23 cellular contexts compared by ENCODE assay signal in genomic region chr10:22697101-22697500, GRCh38. TPM values are rescaled to one million over a fixed set of nuclear protein-coding genes. Genes with fewer than 3 reads are reported as not detected.
DNase-seq lines count a peak whose midpoint lies in the region; ATAC-seq and TF ChIP-seq lines count a peak whose summit lies in the region.
"Had no signal": no experiment of that assay in that cellular context is flagged by ENCODE, and none has a peak within 500 bp of the region (broad histone marks: within the 10 kb centered on the region; RNA-seq: fewer than 3 reads in every experiment).

No MANE protein-coding gene starts in this region.

- CTCF ChIA-PET in activated CD8-positive, alpha-beta T cell treated with anti-CD3 and anti-CD28 coated beads for 36 hours (lab: Charles Lee) = interaction anchor here (0.8 to 1.8 kb wide), 5 partner anchors 16 to 123 kb away, joined by 3 to 6 read pairs (median 4); no protein-coding TSS in a partner anchor
- CTCF ChIA-PET in activated CD8-positive, alpha-beta T cell treated with anti-CD3 and anti-CD28 coated beads, Interleukin-2, amount 10 ng/mL, durations not matched to agents 7 days and 5 days (lab: Charles Lee) = interaction anchor here (1.5 to 1.8 kb wide), 2 partner anchors 42 to 123 kb away, joined by 5 to 6 read pairs; no protein-coding TSS in a partner anchor
- CTCF ChIA-PET in CD4-positive, alpha-beta memory T cell (lab: Charles Lee; ENCODE audit: partially characterized antibody) = interaction anchor here (1.0 to 1.8 kb wide), 5 partner anchors 9 to 15 kb away, joined by 4 to 7 read pairs (median 5); no protein-coding TSS in a partner anchor
- CTCF ChIA-PET in naive thymus-derived CD4-positive, alpha-beta T cell (lab: Charles Lee) = interaction anchor here (1.4 kb wide), 1 partner anchor 42 kb away, joined by 3 read pairs; no protein-coding TSS in a partner anchor

- H3K36me3 ChIP-seq in CD4-positive, alpha-beta memory T cell (ENCODE audit: insufficient read depth, low read length) = no peaks in the 10 kb centered on the region
- H3K36me3 ChIP-seq in naive thymus-derived CD4-positive, alpha-beta T cell (ENCODE audit: control insufficient read depth in 2 of 3, insufficient read depth in 3 of 3, low read length in 3 of 3) = no peaks in the 10 kb centered on the region
- H3K36me3 ChIP-seq in endodermal cell (ENCODE audit: control insufficient read depth, insufficient read depth, low read length) = no peaks in the 10 kb centered on the region
- H3K36me3 ChIP-seq: brain microvascular endothelial cell, lower lobe of right lung, neutrophil, tibial artery had no signal

- H3K27ac Mint-ChIP-seq in activated CD8-positive, alpha-beta T cell treated with anti-CD3 and anti-CD28 coated beads for 36 hours = peak overlapping the region; percentile 63
- no peak overlapping the region for H3K27ac Mint-ChIP-seq in activated CD8-positive, alpha-beta T cell treated with anti-CD3 and anti-CD28 coated beads, Interleukin-2, amount 10 ng/mL, durations not matched to agents 7 days and 5 days
- H3K27ac Mint-ChIP-seq in CD4-positive, alpha-beta memory T cell = peak overlapping the region; percentile 63 to 82 (median 77)
- peak overlapping the region; percentile 74 for H3K27ac Mint-ChIP-seq in activated T-helper 17 cell treated with anti-CD3 and anti-CD28 coated beads, Interleukin-2, amount 50 U/mL, for 72 hours
- H3K27ac Mint-ChIP-seq in naive thymus-derived CD4-positive, alpha-beta T cell = peak overlapping the region in 7 of 9 donors; percentile 34 to 84 (median 73)
- H3K27ac Mint-ChIP-seq in endodermal cell (no peak overlapping the region), HFFc6 (no peak overlapping the region)
- H3K27ac Mint-ChIP-seq: progenitor cell of endocrine pancreas had no signal

- no peak for TF ChIP-seq CTCF in activated CD8-positive, alpha-beta T cell treated with anti-CD3 and anti-CD28 coated beads for 36 hours (IDR thresholded peaks at IDR 0.05)
- TF ChIP-seq CTCF in endodermal cell (conservative IDR thresholded peaks at IDR 0.05) (no peak), HFFc6 (IDR thresholded peaks at IDR 0.05) (no peak)

- peaks cover 23% of the 10 kb centered on the region for H3K36me3 Mint-ChIP-seq in activated CD8-positive, alpha-beta T cell treated with anti-CD3 and anti-CD28 coated beads for 36 hours (ENCODE audit: low read depth)
- peaks cover 45% of the 10 kb centered on the region for H3K36me3 Mint-ChIP-seq in activated CD8-positive, alpha-beta T cell treated with anti-CD3 and anti-CD28 coated beads, Interleukin-2, amount 10 ng/mL, durations not matched to agents 7 days and 5 days (ENCODE audit: low read depth)
- H3K36me3 Mint-ChIP-seq in CD4-positive, alpha-beta memory T cell = peaks cover 10 to 12% of the 10 kb centered on the region in 2 donors
- peaks cover 4% of the 10 kb centered on the region for H3K36me3 Mint-ChIP-seq in activated T-helper 17 cell treated with anti-CD3 and anti-CD28 coated beads, Interleukin-2, amount 50 U/mL, for 72 hours (ENCODE audit: low read depth)
- H3K36me3 Mint-ChIP-seq in naive thymus-derived CD4-positive, alpha-beta T cell = peaks cover 0 to 17% (median 11%) of the 10 kb centered on the region in 5 donors
- H3K36me3 Mint-ChIP-seq in endodermal cell (ENCODE audit: low read depth) (peaks cover 6% of the 10 kb centered on the region), HFFc6 (ENCODE audit: low read depth) (peaks cover 2% of the 10 kb centered on the region; the same call in 1 of the 2 replicates)

- H3K9ac ChIP-seq in endodermal cell (ENCODE audit: extremely low read depth, low read length, poor library complexity, severe bottlenecking) = no peak overlapping the region

- no peak overlapping the region for H3K4me3 ChIP-seq in CD4-positive, alpha-beta memory T cell (ENCODE audit: low read length in 2 of 2)
- no peak overlapping the region for H3K4me3 ChIP-seq in naive thymus-derived CD4-positive, alpha-beta T cell (ENCODE audit: low read length)
- no peak overlapping the region for H3K4me3 ChIP-seq in endodermal cell (ENCODE audit: low read length)
- H3K4me3 ChIP-seq: A549, lower lobe of right lung, tibial artery had no signal

- H3K9me3 Mint-ChIP-seq in activated CD8-positive, alpha-beta T cell treated with anti-CD3 and anti-CD28 coated beads for 36 hours = peaks cover 5% of the 10 kb centered on the region
- H3K9me3 Mint-ChIP-seq in activated CD8-positive, alpha-beta T cell treated with anti-CD3 and anti-CD28 coated beads, Interleukin-2, amount 10 ng/mL, durations not matched to agents 7 days and 5 days (ENCODE audit: insufficient read depth) = no peaks in the 10 kb centered on the region
- H3K9me3 Mint-ChIP-seq in CD4-positive, alpha-beta memory T cell = no peaks in the 10 kb centered on the region
- no peaks in the 10 kb centered on the region for H3K9me3 Mint-ChIP-seq in activated T-helper 17 cell treated with anti-CD3 and anti-CD28 coated beads, Interleukin-2, amount 50 U/mL, for 72 hours
- peaks cover 0 to 2% (median 0%) of the 10 kb centered on the region in 11 donors for H3K9me3 Mint-ChIP-seq in naive thymus-derived CD4-positive, alpha-beta T cell
- H3K9me3 Mint-ChIP-seq in endodermal cell = peaks cover 14% of the 10 kb centered on the region
- no peaks in the 10 kb centered on the region for H3K9me3 Mint-ChIP-seq in HFFc6

- H3K4me1 Mint-ChIP-seq in activated CD8-positive, alpha-beta T cell treated with anti-CD3 and anti-CD28 coated beads for 36 hours (ENCODE audit: low read depth) = peaks cover 86% of the 10 kb centered on the region
- H3K4me1 Mint-ChIP-seq in activated CD8-positive, alpha-beta T cell treated with anti-CD3 and anti-CD28 coated beads, Interleukin-2, amount 10 ng/mL, durations not matched to agents 7 days and 5 days (ENCODE audit: low read depth) = peaks cover 74% of the 10 kb centered on the region
- peaks cover 77 to 92% (median 87%) of the 10 kb centered on the region in 4 donors for H3K4me1 Mint-ChIP-seq in CD4-positive, alpha-beta memory T cell
- H3K4me1 Mint-ChIP-seq in activated T-helper 17 cell treated with anti-CD3 and anti-CD28 coated beads, Interleukin-2, amount 50 U/mL, for 72 hours = peaks cover 56% of the 10 kb centered on the region
- peaks cover 53 to 97% (median 93%) of the 10 kb centered on the region in 7 donors for H3K4me1 Mint-ChIP-seq in naive thymus-derived CD4-positive, alpha-beta T cell
- peaks cover 20% of the 10 kb centered on the region for H3K4me1 Mint-ChIP-seq in endodermal cell
- peaks cover 42% of the 10 kb centered on the region for H3K4me1 Mint-ChIP-seq in HFFc6 (ENCODE audit: low read depth)

- POLR2A ChIA-PET in activated CD8-positive, alpha-beta T cell treated with anti-CD3 and anti-CD28 coated beads for 36 hours (lab: Charles Lee) = interaction anchor here (0.8 to 1.7 kb wide), 5 partner anchors 8 to 95 kb away, joined by 3 to 6 read pairs (median 4); no protein-coding TSS in a partner anchor
- POLR2A ChIA-PET in activated CD8-positive, alpha-beta T cell treated with anti-CD3 and anti-CD28 coated beads, Interleukin-2, amount 10 ng/mL, durations not matched to agents 7 days and 5 days (lab: Charles Lee) = interaction anchor here (0.6 to 1.3 kb wide), 4 partner anchors 8 to 358 kb away, joined by 3 to 4 read pairs (median 4); no protein-coding TSS in a partner anchor
- POLR2A ChIA-PET in CD4-positive, alpha-beta memory T cell (lab: Charles Lee; ENCODE audit: partially characterized antibody) = interaction anchor here (0.8 to 1.8 kb wide), 7 partner anchors 10 to 64 kb away, joined by 3 to 13 read pairs (median 3); partner anchors contain the start of gene PIP4K2A
- POLR2A ChIA-PET in naive thymus-derived CD4-positive, alpha-beta T cell (lab: Charles Lee) = interaction anchor here (0.6 to 5.4 kb wide), 6 partner anchors 8 to 76 kb away, joined by 3 to 22 read pairs (median 3); partner anchors contain the start of gene PIP4K2A

- H3K4me1 ChIP-seq in CD4-positive, alpha-beta memory T cell (ENCODE audit: insufficient read depth, low read length) = peaks cover 99% of the 10 kb centered on the region
- H3K4me1 ChIP-seq in naive thymus-derived CD4-positive, alpha-beta T cell (ENCODE audit: control insufficient read depth in 2 of 2, insufficient read depth in 2 of 2, low read length in 2 of 2) = peaks cover 46 to 83% of the 10 kb centered on the region in 2 donors
- H3K4me1 ChIP-seq in endodermal cell (ENCODE audit: control insufficient read depth, insufficient read depth, low read length) = no peaks in the 10 kb centered on the region

- intact Hi-C loops in activated CD8-positive, alpha-beta T cell treated with anti-CD3 and anti-CD28 coated beads for 36 hours (cut with micrococcal nuclease) = no loop called here
- intact Hi-C loops in CD4-positive, alpha-beta memory T cell (cut with micrococcal nuclease) = no loop called here
- intact Hi-C loops in naive thymus-derived CD4-positive, alpha-beta T cell (cut with micrococcal nuclease) = no loop called here

- no peak overlapping the region for H3K4me3 Mint-ChIP-seq in activated CD8-positive, alpha-beta T cell treated with anti-CD3 and anti-CD28 coated beads for 36 hours
- no peak overlapping the region for H3K4me3 Mint-ChIP-seq in activated CD8-positive, alpha-beta T cell treated with anti-CD3 and anti-CD28 coated beads, Interleukin-2, amount 10 ng/mL, durations not matched to agents 7 days and 5 days
- H3K4me3 Mint-ChIP-seq in CD4-positive, alpha-beta memory T cell = peak overlapping the region in 5 of 8 donors; percentile 3 to 66 (median 38)
- peak overlapping the region; percentile 33 for H3K4me3 Mint-ChIP-seq in activated T-helper 17 cell treated with anti-CD3 and anti-CD28 coated beads, Interleukin-2, amount 50 U/mL, for 72 hours
- peak overlapping the region in 4 of 10 donors; percentile 26 to 60 (median 46) for H3K4me3 Mint-ChIP-seq in naive thymus-derived CD4-positive, alpha-beta T cell
- H3K4me3 Mint-ChIP-seq in endodermal cell = no peak overlapping the region
- H3K4me3 Mint-ChIP-seq in HFFc6 = no peak overlapping the region

- 96 to 100% methylated on average over 2 to 4 of the region's 4 CpGs for WGBS in endodermal cell (ENCODE audit: insufficient coverage in 1 of 2, insufficient read length in 1 of 2), 2 experiments

- no peaks in the 10 kb centered on the region for H3K9me3 ChIP-seq in CD4-positive, alpha-beta memory T cell (ENCODE audit: control insufficient read depth in 1 of 2, low read length in 2 of 2)
- H3K9me3 ChIP-seq in naive thymus-derived CD4-positive, alpha-beta T cell (ENCODE audit: control insufficient read depth in 2 of 3, low read length in 3 of 3) = no peaks in the 10 kb centered on the region
- H3K9me3 ChIP-seq in endodermal cell (ENCODE audit: control insufficient read depth, low read length) = peaks cover 8% of the 10 kb centered on the region
- H3K9me3 ChIP-seq: A549, lower lobe of right lung, neutrophil, tibial artery had no signal

- no peaks in the 10 kb centered on the region for H3K27me3 ChIP-seq in CD4-positive, alpha-beta memory T cell (ENCODE audit: insufficient read depth, low read length)
- no peaks in the 10 kb centered on the region for H3K27me3 ChIP-seq in naive thymus-derived CD4-positive, alpha-beta T cell (ENCODE audit: control insufficient read depth in 2 of 2, insufficient read depth in 2 of 2, low read length in 2 of 2)
- H3K27me3 ChIP-seq in endodermal cell (ENCODE audit: control insufficient read depth, insufficient read depth, low read length, poor library complexity, severe bottlenecking) = no peaks in the 10 kb centered on the region
- H3K27me3 ChIP-seq: brain microvascular endothelial cell, neutrophil, tibial artery had no signal

- no peak for ATAC-seq in activated CD8-positive, alpha-beta T cell treated with anti-CD3 and anti-CD28 coated beads for 36 hours
- no peak for ATAC-seq in activated CD8-positive, alpha-beta T cell treated with anti-CD3 and anti-CD28 coated beads, Interleukin-2, amount 10 ng/mL, durations not matched to agents 7 days and 5 days
- ATAC-seq in activated T-helper 17 cell treated with anti-CD3 and anti-CD28 coated beads, Interleukin-2, amount 50 U/mL, for 72 hours (replicated peaks) = no peak
- ATAC-seq in naive thymus-derived CD4-positive, alpha-beta T cell = no peak
- ATAC-seq: A549, lower lobe of right lung, PC-3 had no signal

- H3K27ac ChIP-seq in CD4-positive, alpha-beta memory T cell (ENCODE audit: low read depth, low read length) = no peak overlapping the region
- H3K27ac ChIP-seq in naive thymus-derived CD4-positive, alpha-beta T cell (ENCODE audit: low read depth, low read length) = no peak overlapping the region
- no peak overlapping the region for H3K27ac ChIP-seq in endodermal cell (ENCODE audit: low read depth, low read length)
- H3K27ac ChIP-seq: A549, brain microvascular endothelial cell, epithelial cell of prostate, lower lobe of right lung, neutrophil, tibial artery had no signal

- H3K27me3 Mint-ChIP-seq in activated CD8-positive, alpha-beta T cell treated with anti-CD3 and anti-CD28 coated beads for 36 hours = no peaks in the 10 kb centered on the region
- H3K27me3 Mint-ChIP-seq in activated CD8-positive, alpha-beta T cell treated with anti-CD3 and anti-CD28 coated beads, Interleukin-2, amount 10 ng/mL, durations not matched to agents 7 days and 5 days (ENCODE audit: low read depth) = no peaks in the 10 kb centered on the region
- no peaks in the 10 kb centered on the region for H3K27me3 Mint-ChIP-seq in CD4-positive, alpha-beta memory T cell
- no peaks in the 10 kb centered on the region for H3K27me3 Mint-ChIP-seq in activated T-helper 17 cell treated with anti-CD3 and anti-CD28 coated beads, Interleukin-2, amount 50 U/mL, for 72 hours
- H3K27me3 Mint-ChIP-seq in naive thymus-derived CD4-positive, alpha-beta T cell = no peaks in the 10 kb centered on the region
- H3K27me3 Mint-ChIP-seq in endodermal cell (ENCODE audit: insufficient read depth) (no peaks in the 10 kb centered on the region), HFFc6 (ENCODE audit: insufficient read depth) (peaks cover 1% of the 10 kb centered on the region; the same call in 1 of the 2 replicates)
- H3K27me3 Mint-ChIP-seq: progenitor cell of endocrine pancreas had no signal

- no peak for DNase-seq in activated CD8-positive, alpha-beta T cell treated with anti-CD3 and anti-CD28 coated beads for 36 hours
- DNase-seq in activated CD8-positive, alpha-beta T cell treated with anti-CD3 and anti-CD28 coated beads, Interleukin-2, amount 10 ng/mL, durations not matched to agents 7 days and 5 days = no peak
- DNase-seq in CD4-positive, alpha-beta memory T cell = no peak
- DNase-seq in naive thymus-derived CD4-positive, alpha-beta T cell = no peak
- DNase-seq in mucosa of gallbladder (ENCODE audit: low spot score) (no peak), endodermal cell (no peak), HFFc6 (no peak)
- DNase-seq: activated CD4-positive, alpha-beta T cell treated with anti-CD3 and anti-CD28 coated beads, Interleukin-2, amount 50 U/mL, for 4 hours; activated T-cell treated with anti-CD3 and anti-CD28 coated beads for 4 hours; AML-193; amniotic stem cell; brain microvascular endothelial cell; glutamatergic neuron; lower lobe of right lung; NCI-H510A; PC-3; stimulated activated CD4-positive, alpha-beta T cell treated with anti-CD3 and anti-CD28 coated beads, Interleukin-15, amount 100 ng/mL, for 24 hours; tibial artery had no signal

RNA-seq across cellular contexts. Expression of gene PIP4K2A, which starts 17.3 kb away (rescaled TPM):
- total RNA-seq in activated CD8-positive, alpha-beta T cell treated with anti-CD3 and anti-CD28 coated beads for 36 hours = 100 to 1,000 TPM; 108 to 115 TPM
- total RNA-seq in activated CD8-positive, alpha-beta T cell treated with anti-CD3 and anti-CD28 coated beads, Interleukin-2, amount 10 ng/mL, durations not matched to agents 7 days and 5 days = 100 to 1,000 TPM; 154 to 164 TPM
- 100 to 1,000 TPM; 171 to 179 TPM for total RNA-seq in CD4-positive, alpha-beta memory T cell
- 10 to 100 TPM; 33.4 to 87.0 TPM for polyA plus RNA-seq in CD4-positive, alpha-beta memory T cell
- total RNA-seq in activated T-helper 17 cell treated with anti-CD3 and anti-CD28 coated beads, Interleukin-2, amount 50 U/mL, for 72 hours = 100 to 1,000 TPM in 1 of 2 donors, 10 to 100 TPM in 1; 86.1 to 111 TPM
- 100 to 1,000 TPM; 110 to 152 (median 140) TPM for total RNA-seq in naive thymus-derived CD4-positive, alpha-beta T cell
- 10 to 100 TPM; 40.9 to 43.5 TPM for polyA plus RNA-seq in naive thymus-derived CD4-positive, alpha-beta T cell
- 55.2 TPM for total RNA-seq in mucosa of gallbladder
- total RNA-seq in endodermal cell = 10 to 100 TPM; 15.0 to 17.8 TPM
- polyA plus RNA-seq in endodermal cell (2013, experiment 1 of 2) = 15.9 TPM
- polyA plus RNA-seq in endodermal cell (2013, experiment 2 of 2) = 15.9 TPM
- total RNA-seq in HFFc6 (2021; fragmentation: NEBNext Ultra II Directional; extraction: Animal tissue kit (Norgen Biotek cat#: 25700)) = 10 to 100 TPM; 50.1 to 67.9 (median 58.9) TPM

Comparison
In these comparisons a context has a peak if more than half of its experiments do, and no peak if none do; other contexts are left out.
1. H3K27ac Mint-ChIP-seq: peak in activated CD8-positive, alpha-beta T cell treated with anti-CD3 and anti-CD28 coated beads for 36 hours (single experiment), CD4-positive, alpha-beta memory T cell (7 of 7), activated T-helper 17 cell treated with anti-CD3 and anti-CD28 coated beads, Interleukin-2, amount 50 U/mL, for 72 hours (single experiment) and naive thymus-derived CD4-positive, alpha-beta T cell (7 of 9); none in activated CD8-positive, alpha-beta T cell treated with anti-CD3 and anti-CD28 coated beads, Interleukin-2, amount 10 ng/mL, durations not matched to agents 7 days and 5 days (single experiment), endodermal cell (single experiment) and HFFc6 (single experiment).
2. H3K4me3 Mint-ChIP-seq: peak in CD4-positive, alpha-beta memory T cell (5 of 8) and activated T-helper 17 cell treated with anti-CD3 and anti-CD28 coated beads, Interleukin-2, amount 50 U/mL, for 72 hours (single experiment); none in activated CD8-positive, alpha-beta T cell treated with anti-CD3 and anti-CD28 coated beads for 36 hours (single experiment), activated CD8-positive, alpha-beta T cell treated with anti-CD3 and anti-CD28 coated beads, Interleukin-2, amount 10 ng/mL, durations not matched to agents 7 days and 5 days (single experiment), endodermal cell (single experiment) and HFFc6 (single experiment).